8 cellular contexts compared by ENCODE assay signal in genomic region chr5:150625164-150625535, GRCh38. TPM values are rescaled to one million over a fixed set of nuclear protein-coding genes. Genes with fewer than 3 reads are reported as not detected.
DNase-seq lines count a peak whose midpoint lies in the region; ATAC-seq and TF ChIP-seq lines count a peak whose summit lies in the region.

No MANE protein-coding gene starts in this region.

- CTCF ChIA-PET in AG04450 (lab: Charles Lee) (no interaction called here), PC-9 (lab: Charles Lee) (no interaction called here)

- H3K27ac ChIP-seq in AG04450 (ENCODE audit: low read depth, low read length) (no peak overlapping the region), PC-9 (no peak overlapping the region), neural cell (ENCODE audit: low read length) (no peak overlapping the region)

- no peak overlapping the region for H2AFZ ChIP-seq in PC-9
- no peak overlapping the region for H2AFZ ChIP-seq in neural cell (ENCODE audit: low read depth, low read length)

- POLR2A ChIA-PET in AG04450 (lab: Yijun Ruan, JAX) (no interaction called here), PC-9 (lab: Charles Lee; ENCODE audit: unreplicated experiment) (no interaction called here)

- H3K4me2 ChIP-seq in PC-9 (peak overlapping the region; percentile 79), neural cell (ENCODE audit: low read length) (peak overlapping the region; percentile 55)

- no peak overlapping the region for H3K27ac Mint-ChIP-seq in effector memory CD8-positive, alpha-beta T cell

- no peak for ATAC-seq in GM21576 (IDR thresholded peaks at IDR 0.05; ENCODE audit: unreplicated experiment)
- ATAC-seq in effector memory CD8-positive, alpha-beta T cell (replicated peaks), result no peak

- H3K79me2 ChIP-seq in PC-9 (ENCODE audit: low read depth), result no peaks in the 10 kb centered on the region
- H3K79me2 ChIP-seq in neural cell (replicated peaks; ENCODE audit: insufficient read depth, low read length), result no peaks in the 10 kb centered on the region

- H3K27me3 ChIP-seq in AG04450 (ENCODE audit: control insufficient read depth, insufficient read depth, low read length), result no peaks in the 10 kb centered on the region
- H3K27me3 ChIP-seq in PC-9 (ENCODE audit: insufficient read depth, low read depth), result peaks cover 41% of the 10 kb centered on the region
- H3K27me3 ChIP-seq in neural cell (ENCODE audit: insufficient read depth, low read depth, low read length), result peaks cover 12% of the 10 kb centered on the region

- no peaks in the 10 kb centered on the region for H3K9me3 Mint-ChIP-seq in effector memory CD8-positive, alpha-beta T cell

- H4K20me1 ChIP-seq in PC-9 (ENCODE audit: insufficient read depth) (no peaks in the 10 kb centered on the region), neural cell (ENCODE audit: insufficient read depth) (no peaks in the 10 kb centered on the region)

- H3K4me3 ChIP-seq in AG04450 (ENCODE audit: low read depth, low read length) (peak overlapping the region; percentile 74), PC-9 (peak overlapping the region; percentile 45; the same call in 1 of the 2 replicates), fibroblast of the aortic adventitia (ENCODE audit: low read depth, low read length) (peak overlapping the region; percentile 71), neural cell (ENCODE audit: low read length) (peak overlapping the region; percentile 66)

- TF ChIP-seq CTCF in AG04450 (IDR thresholded peaks at IDR 0.05; ENCODE audit: low read depth, low read length), result no peak
- no peak for TF ChIP-seq CTCF in PC-9 (conservative IDR thresholded peaks at IDR 0.05)
- TF ChIP-seq CTCF in fibroblast of the aortic adventitia (IDR thresholded peaks at IDR 0.05; ENCODE audit: insufficient read depth, low read length), result no peak
- no peak for TF ChIP-seq CTCF in neural cell (IDR thresholded peaks at IDR 0.05; ENCODE audit: poor library complexity, severe bottlenecking)

- H3K9me3 ChIP-seq in AG04450 (ENCODE audit: control insufficient read depth, insufficient read depth, low read length), result no peaks in the 10 kb centered on the region
- no peaks in the 10 kb centered on the region for H3K9me3 ChIP-seq in PC-9 (ENCODE audit: insufficient read depth, low read depth)
- no peaks in the 10 kb centered on the region for H3K9me3 ChIP-seq in neural cell (ENCODE audit: low read length)

- DNase-seq in AG04450 (ENCODE audit: low read depth, low spot score), result no peak
- no peak for DNase-seq in PC-9
- DNase-seq in fibroblast of the aortic adventitia (ENCODE audit: low read depth), result no peak
- no peak for DNase-seq in occipital lobe (lab: John Stamatoyannopoulos, UW)
- no peak for DNase-seq in Ammon's horn (ENCODE audit: low spot score)
- DNase-seq in effector memory CD8-positive, alpha-beta T cell, result no peak

- H3K27me3 Mint-ChIP-seq in effector memory CD8-positive, alpha-beta T cell, result peaks cover 38 to 57% of the 10 kb centered on the region in 2 donors

- H3K36me3 Mint-ChIP-seq in effector memory CD8-positive, alpha-beta T cell (ENCODE audit: insufficient read depth), result no peaks in the 10 kb centered on the region

- no peaks in the 10 kb centered on the region for H3K36me3 ChIP-seq in PC-9 (ENCODE audit: low read depth)
- no peaks in the 10 kb centered on the region for H3K36me3 ChIP-seq in neural cell (ENCODE audit: insufficient read depth, low read length)

- peak overlapping the region in 1 of 2 donors; percentile 36 for H3K4me3 Mint-ChIP-seq in effector memory CD8-positive, alpha-beta T cell

- TF ChIP-seq EP300 in neural cell (conservative IDR thresholded peaks at IDR 0.05; ENCODE audit: poor library complexity, severe bottlenecking), result no peak

- BruUV-seq in PC-9 (replicated peaks; lab: Mats Ljungman, UMichigan), result no TSS peak

- peaks cover 9 to 10% of the 10 kb centered on the region in 2 donors for H3K4me1 Mint-ChIP-seq in effector memory CD8-positive, alpha-beta T cell (ENCODE audit: low read depth in 2 of 2)

- H3K9me2 ChIP-seq in PC-9 (ENCODE audit: insufficient read depth) (no peaks in the 10 kb centered on the region), neural cell (ENCODE audit: insufficient read depth, low read length) (no peaks in the 10 kb centered on the region)

- H3K9ac ChIP-seq in neural cell (ENCODE audit: low read length), result peak overlapping the region; percentile 46

- intact Hi-C loops in PC-9 (cut with micrococcal nuclease; ENCODE audit: unreplicated experiment), result no loop called here

- H3K4me1 ChIP-seq in PC-9 (replicated peaks; ENCODE audit: insufficient read depth), result no peaks in the 10 kb centered on the region; the same call in 1 of the 2 replicates

- H3F3A ChIP-seq in PC-9 (ENCODE audit: insufficient read depth, low read depth) (peaks cover 14% of the 10 kb centered on the region; the same call in 1 of the 2 replicates), neural cell (ENCODE audit: insufficient read depth, low read length, poor library complexity, severe bottlenecking) (no peaks in the 10 kb centered on the region)

- no peak for TF ChIP-seq RAD21 in neural cell (conservative IDR thresholded peaks at IDR 0.05)

TF ChIP-seq in neural cell, 6 proteins besides CTCF, POLR2A, EP300 and RAD21:
- TF ChIP-seq TAF1 (IDR thresholded peaks at IDR 0.05; ENCODE audit: low read depth) (peak; percentile 9), REST (IDR thresholded peaks at IDR 0.05; ENCODE audit: borderline replicate concordance) (no peak)

RNA-seq across cellular contexts. Expression of gene SYNPO, which starts 15.3 kb away (rescaled TPM):
- 10.1 and 12.7 TPM in 2 replicates for polyA plus RNA-seq in AG04450 (2011; rRNA removed)
- 31.9 and 45.2 TPM in 2 replicates for polyA minus RNA-seq in AG04450 (2011; rRNA and poly(A)+ RNA removed)
- total RNA-seq in PC-9 (2021), result 1.8 and 2.0 TPM in 2 replicates
- total RNA-seq in fibroblast of the aortic adventitia (ENCODE audit: low replicate concordance), result 3.9 and 4.6 TPM in 2 replicates
- 0.14 TPM in 1 of 2 replicates, not detected in the other for polyA plus RNA-seq in neural cell
- 0.24 and 0.35 TPM in 2 replicates for polyA minus RNA-seq in neural cell
- total RNA-seq in occipital lobe, result 5.8 TPM

RNA-seq across cellular contexts. Expression of gene MYOZ3, which starts 35.9 kb away (rescaled TPM):
- polyA plus RNA-seq in AG04450 (2011; rRNA removed), result 0.51 and 0.68 TPM in 2 replicates
- 0.74 and 0.78 TPM in 2 replicates for polyA minus RNA-seq in AG04450 (2011; rRNA and poly(A)+ RNA removed)
- total RNA-seq in PC-9 (2021), result 0.25 TPM in 1 of 2 replicates, not detected in the other
- total RNA-seq in fibroblast of the aortic adventitia (ENCODE audit: low replicate concordance), result 0.16 and 0.72 TPM in 2 replicates
- not detected in 2 replicates for polyA plus RNA-seq in neural cell
- polyA minus RNA-seq in neural cell, result not detected in 2 replicates
- 1.7 TPM for total RNA-seq in occipital lobe
